1 cellular context compared by ENCODE assay signal in genomic region chr7:12422449-12423320, GRCh38.
A peak's percentile ranks its signal among the peaks of the same experiment; 100 is the strongest.
TF ChIP-seq lines count a peak whose summit lies in the region.

No MANE protein-coding gene starts in this region.

TF ChIP-seq in endothelial cell of umbilical vein, 7 proteins besides CTCF, POLR2A, EP300 and RAD21:
- peak; percentile 72 for TF ChIP-seq FOS (IDR thresholded peaks at IDR 0.05; ENCODE audit: borderline replicate concordance, insufficient read depth, low read length)
- TF ChIP-seq POLR2AphosphoS5 (IDR thresholded peaks at IDR 0.05; ENCODE audit: insufficient read depth, low read depth, low read length), result no peak
- no peak for TF ChIP-seq JUN (IDR thresholded peaks at IDR 0.05; ENCODE audit: borderline replicate concordance, insufficient read depth, insufficient read length, low read depth)
